ENCODE assay signal across 24 cellular contexts in the genomic region with DNA sequence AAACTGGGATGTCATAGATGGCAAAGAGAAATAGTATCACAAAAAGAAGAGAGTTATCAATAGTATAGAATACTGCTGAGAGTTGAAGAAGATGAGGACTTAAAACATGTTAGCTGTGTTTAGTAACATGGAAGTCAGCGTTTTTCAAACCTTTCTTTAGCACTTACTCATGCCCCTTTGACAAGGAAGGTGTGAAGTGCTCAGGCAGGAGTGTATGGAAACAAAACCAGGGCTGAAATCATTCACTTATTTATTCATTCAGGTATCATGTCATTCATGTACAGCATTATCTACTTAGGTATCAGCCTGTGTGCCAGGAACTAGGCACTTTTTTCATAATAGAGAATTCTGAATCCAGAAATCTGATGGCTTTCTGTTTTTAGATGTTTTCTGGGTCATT. TPM values are rescaled to one million over a fixed set of nuclear protein-coding genes. Genes with fewer than 3 reads are reported as not detected.
DNase-seq lines count a peak whose midpoint lies in the region; ATAC-seq and TF ChIP-seq lines count a peak whose summit lies in the region.
"Had no signal": no experiment of that assay in that cellular context is flagged by ENCODE, and none has a peak within 500 bp of the region (broad histone marks: within the 10 kb centered on the region; RNA-seq: fewer than 3 reads in every experiment).

No MANE protein-coding gene starts in this region.

- no peak overlapping the region for H3K4me3 ChIP-seq in CD4-positive, CD25-positive, alpha-beta regulatory T cell (ENCODE audit: low read depth, low read length)
- H3K4me3 ChIP-seq in naive thymus-derived CD4-positive, alpha-beta T cell (ENCODE audit: low read length) = no peak overlapping the region
- H3K4me3 ChIP-seq in breast epithelium = no peak overlapping the region
- H3K4me3 ChIP-seq: GM23248, SK-N-MC, tibial artery had no signal

- POLR2A ChIA-PET in activated CD8-positive, alpha-beta T cell treated with anti-CD3 and anti-CD28 coated beads for 36 hours (lab: Charles Lee) = interaction anchor here (0.8 to 6.4 kb wide), 10 partner anchors 8 to 135 kb away, joined by 3 to 101 read pairs (median 12); partner anchors contain the start of gene CD28
- POLR2A ChIA-PET in naive thymus-derived CD4-positive, alpha-beta T cell (lab: Charles Lee) = interaction anchor here (0.7 to 6.7 kb wide), 9 partner anchors 9 to 81 kb away, joined by 3 to 108 read pairs (median 7); partner anchors contain the start of gene CD28

- peak overlapping the region; percentile 91 to 95 (median 92) for H3K27ac Mint-ChIP-seq in CD4-positive, CD25-positive, alpha-beta regulatory T cell
- peak overlapping the region; percentile 99 for H3K27ac Mint-ChIP-seq in activated CD8-positive, alpha-beta T cell treated with anti-CD3 and anti-CD28 coated beads for 36 hours
- H3K27ac Mint-ChIP-seq in naive thymus-derived CD4-positive, alpha-beta T cell = peak overlapping the region; percentile 85 to 97 (median 92)
- H3K27ac Mint-ChIP-seq: progenitor cell of endocrine pancreas; stimulated activated memory B cell treated with anti-CD40 and anti-IgM and Interleukin-4, amounts not matched to agents 10 μg/mL and 1 μg/mL and 100 μg/mL, for 72 hours had no signal

- no peak for TF ChIP-seq CTCF in activated CD8-positive, alpha-beta T cell treated with anti-CD3 and anti-CD28 coated beads for 36 hours (IDR thresholded peaks at IDR 0.05)
- no peak for TF ChIP-seq CTCF in breast epithelium (IDR thresholded peaks at IDR 0.05)

- peak; percentile 47 to 52 for ATAC-seq in activated CD4-positive, CD25-positive, alpha-beta regulatory T cell treated with anti-CD3 and anti-CD28 coated beads, Interleukin-2, amount 50 U/mL, for 24 hours
- no peak for ATAC-seq in CD4-positive, CD25-positive, alpha-beta regulatory T cell (ENCODE audit: low read depth in 2 of 2)
- ATAC-seq in activated CD8-positive, alpha-beta T cell treated with anti-CD3 and anti-CD28 coated beads for 36 hours = peak; percentile 48
- ATAC-seq in naive thymus-derived CD4-positive, alpha-beta T cell = no peak
- ATAC-seq in GM19023 (IDR thresholded peaks at IDR 0.05; ENCODE audit: unreplicated experiment) = no peak
- no peak for ATAC-seq in SK-N-SH treated with all-trans-retinoic acid at 6 μM for 48 hours
- ATAC-seq: stimulated activated memory B cell treated with anti-CD40 and anti-IgM and Interleukin-4, amounts not matched to agents 10 μg/mL and 1 μg/mL and 100 μg/mL, for 72 hours had no signal

- DNase-seq in activated CD4-positive, CD25-positive, alpha-beta regulatory T cell treated with anti-CD3 and anti-CD28 coated beads, Interleukin-2, amount 50 U/mL, for 72 hours = no peak
- DNase-seq in CD4-positive, CD25-positive, alpha-beta regulatory T cell = no peak
- DNase-seq in activated CD8-positive, alpha-beta T cell treated with anti-CD3 and anti-CD28 coated beads for 36 hours = peak; percentile 44
- no peak for DNase-seq in naive thymus-derived CD4-positive, alpha-beta T cell
- DNase-seq in breast epithelium (ENCODE audit: low spot score in 2 of 2) = no peak
- DNase-seq: AML-193, amniotic stem cell, COR-L47, cortex of kidney, DMS79, GM23248, MV-4-11, NCI-H187, RPMI8226, tibial artery had no signal

- H3K36me3 ChIP-seq in CD4-positive, CD25-positive, alpha-beta regulatory T cell (ENCODE audit: control insufficient read depth, insufficient read depth, low read length) = peaks cover 92% of the 10 kb centered on the region
- peaks cover 26 to 63% (median 28%) of the 10 kb centered on the region in 3 experiments for H3K36me3 ChIP-seq in naive thymus-derived CD4-positive, alpha-beta T cell (ENCODE audit: control insufficient read depth in 2 of 3, insufficient read depth in 3 of 3, low read length in 3 of 3)
- H3K36me3 ChIP-seq in breast epithelium = no peaks in the 10 kb centered on the region
- H3K36me3 ChIP-seq: tibial artery had no signal

- CTCF ChIA-PET in activated CD8-positive, alpha-beta T cell treated with anti-CD3 and anti-CD28 coated beads for 36 hours (lab: Charles Lee) = interaction anchor here (0.6 to 3.3 kb wide), 11 partner anchors 12 to 468 kb away, joined by 3 to 25 read pairs (median 4); partner anchors contain the start of gene CD28
- CTCF ChIA-PET in naive thymus-derived CD4-positive, alpha-beta T cell (lab: Charles Lee) = interaction anchor here (0.6 to 3.7 kb wide), 8 partner anchors 9 to 176 kb away, joined by 3 to 21 read pairs (median 6); no protein-coding TSS in a partner anchor

- no peaks in the 10 kb centered on the region for H3K27me3 Mint-ChIP-seq in CD4-positive, CD25-positive, alpha-beta regulatory T cell
- H3K27me3 Mint-ChIP-seq in activated CD8-positive, alpha-beta T cell treated with anti-CD3 and anti-CD28 coated beads for 36 hours = no peaks in the 10 kb centered on the region
- H3K27me3 Mint-ChIP-seq in naive thymus-derived CD4-positive, alpha-beta T cell = no peaks in the 10 kb centered on the region
- H3K27me3 Mint-ChIP-seq: stimulated activated memory B cell treated with anti-CD40 and anti-IgM and Interleukin-4, amounts not matched to agents 10 μg/mL and 1 μg/mL and 100 μg/mL, for 72 hours had no signal

- no peak for TF ChIP-seq POLR2A in breast epithelium (IDR thresholded peaks at IDR 0.05)

- peaks cover 74% of the 10 kb centered on the region for H3K36me3 Mint-ChIP-seq in CD4-positive, CD25-positive, alpha-beta regulatory T cell
- H3K36me3 Mint-ChIP-seq in activated CD8-positive, alpha-beta T cell treated with anti-CD3 and anti-CD28 coated beads for 36 hours (ENCODE audit: low read depth) = peaks cover 91% of the 10 kb centered on the region
- peaks cover 37 to 88% (median 82%) of the 10 kb centered on the region in 5 donors for H3K36me3 Mint-ChIP-seq in naive thymus-derived CD4-positive, alpha-beta T cell
- H3K36me3 Mint-ChIP-seq: stimulated activated memory B cell treated with anti-CD40 and anti-IgM and Interleukin-4, amounts not matched to agents 10 μg/mL and 1 μg/mL and 100 μg/mL, for 72 hours had no signal

- intact Hi-C loops in activated CD8-positive, alpha-beta T cell treated with anti-CD3 and anti-CD28 coated beads for 36 hours (cut with micrococcal nuclease) = no loop called here
- intact Hi-C loops in naive thymus-derived CD4-positive, alpha-beta T cell (cut with micrococcal nuclease) = loop anchor here in 1 of 2 donors (1.0 to 2.0 kb wide), 3 partner anchors 8 to 49 kb away; no protein-coding TSS in a partner anchor
- intact Hi-C loops in breast epithelium (cut with DNase I; ENCODE audit: low total_unique reads) = no loop called here

- H3K4me1 Mint-ChIP-seq in CD4-positive, CD25-positive, alpha-beta regulatory T cell = peaks cover 48 to 99% (median 84%) of the 10 kb centered on the region in 4 donors
- peaks cover 98% of the 10 kb centered on the region for H3K4me1 Mint-ChIP-seq in activated CD8-positive, alpha-beta T cell treated with anti-CD3 and anti-CD28 coated beads for 36 hours (ENCODE audit: low read depth)
- H3K4me1 Mint-ChIP-seq in naive thymus-derived CD4-positive, alpha-beta T cell = peaks cover 57 to 100% (median 96%) of the 10 kb centered on the region in 7 donors
- H3K4me1 Mint-ChIP-seq: stimulated activated memory B cell treated with anti-CD40 and anti-IgM and Interleukin-4, amounts not matched to agents 10 μg/mL and 1 μg/mL and 100 μg/mL, for 72 hours had no signal

- peak overlapping the region; percentile 28 to 66 (median 40) for H3K4me3 Mint-ChIP-seq in CD4-positive, CD25-positive, alpha-beta regulatory T cell
- H3K4me3 Mint-ChIP-seq in activated CD8-positive, alpha-beta T cell treated with anti-CD3 and anti-CD28 coated beads for 36 hours = peak overlapping the region; percentile 4
- peak overlapping the region; percentile 13 to 81 (median 53) for H3K4me3 Mint-ChIP-seq in naive thymus-derived CD4-positive, alpha-beta T cell
- H3K4me3 Mint-ChIP-seq: stimulated activated memory B cell treated with anti-CD40 and anti-IgM and Interleukin-4, amounts not matched to agents 10 μg/mL and 1 μg/mL and 100 μg/mL, for 72 hours had no signal

- H3K27me3 ChIP-seq in CD4-positive, CD25-positive, alpha-beta regulatory T cell (ENCODE audit: control insufficient read depth, insufficient read depth, low read length) = no peaks in the 10 kb centered on the region
- no peaks in the 10 kb centered on the region for H3K27me3 ChIP-seq in naive thymus-derived CD4-positive, alpha-beta T cell (ENCODE audit: control insufficient read depth in 2 of 2, insufficient read depth in 2 of 2, low read length in 2 of 2)
- H3K27me3 ChIP-seq in breast epithelium = no peaks in the 10 kb centered on the region
- H3K27me3 ChIP-seq: tibial artery had no signal

- H3K9me3 ChIP-seq in CD4-positive, CD25-positive, alpha-beta regulatory T cell (ENCODE audit: control insufficient read depth in 2 of 2, low read length in 2 of 2) = no peaks in the 10 kb centered on the region
- no peaks in the 10 kb centered on the region for H3K9me3 ChIP-seq in naive thymus-derived CD4-positive, alpha-beta T cell (ENCODE audit: control insufficient read depth in 2 of 3, low read length in 3 of 3)
- no peaks in the 10 kb centered on the region for H3K9me3 ChIP-seq in breast epithelium
- H3K9me3 ChIP-seq: tibial artery had no signal

- H3K9me3 Mint-ChIP-seq in CD4-positive, CD25-positive, alpha-beta regulatory T cell = no peaks in the 10 kb centered on the region
- H3K9me3 Mint-ChIP-seq in activated CD8-positive, alpha-beta T cell treated with anti-CD3 and anti-CD28 coated beads for 36 hours = peaks cover 1% of the 10 kb centered on the region
- H3K9me3 Mint-ChIP-seq in naive thymus-derived CD4-positive, alpha-beta T cell = peaks cover 0 to 2% (median 0%) of the 10 kb centered on the region in 11 donors
- H3K9me3 Mint-ChIP-seq: stimulated activated memory B cell treated with anti-CD40 and anti-IgM and Interleukin-4, amounts not matched to agents 10 μg/mL and 1 μg/mL and 100 μg/mL, for 72 hours had no signal

- H3K27ac ChIP-seq in CD4-positive, CD25-positive, alpha-beta regulatory T cell (ENCODE audit: insufficient read depth, low read length, poor library complexity, severe bottlenecking) = peak overlapping the region; percentile 45
- peak overlapping the region; percentile 43 for H3K27ac ChIP-seq in naive thymus-derived CD4-positive, alpha-beta T cell (ENCODE audit: low read depth, low read length)
- H3K27ac ChIP-seq in breast epithelium = no peak overlapping the region
- H3K27ac ChIP-seq: GM23248, KMS-11, SK-N-MC, tibial artery had no signal

- H3K4me1 ChIP-seq in CD4-positive, CD25-positive, alpha-beta regulatory T cell (ENCODE audit: control insufficient read depth, insufficient read depth, low read length, poor library complexity, severe bottlenecking) = peaks cover 79% of the 10 kb centered on the region
- peaks cover 65 to 89% of the 10 kb centered on the region in 2 donors for H3K4me1 ChIP-seq in naive thymus-derived CD4-positive, alpha-beta T cell (ENCODE audit: control insufficient read depth in 2 of 2, insufficient read depth in 2 of 2, low read length in 2 of 2)
- no peaks in the 10 kb centered on the region for H3K4me1 ChIP-seq in breast epithelium
- H3K4me1 ChIP-seq: tibial artery had no signal

RNA-seq across cellular contexts. Expression of gene CD28, which starts 27.2 kb away (rescaled TPM):
- 235 TPM for total RNA-seq in CD4-positive, CD25-positive, alpha-beta regulatory T cell
- polyA plus RNA-seq in CD4-positive, CD25-positive, alpha-beta regulatory T cell = 100 to 1,000 TPM in 3 of 4 donors, 10 to 100 TPM in 1; 92.6 to 184 (median 130) TPM
- 10 to 100 TPM; 94.2 to 97.3 TPM for total RNA-seq in activated CD8-positive, alpha-beta T cell treated with anti-CD3 and anti-CD28 coated beads for 36 hours
- 100 to 1,000 TPM in 4 of 5 experiments, 10 to 100 TPM in 1; 66.7 to 224 (median 121) TPM for total RNA-seq in naive thymus-derived CD4-positive, alpha-beta T cell
- 10 to 100 TPM; 52.2 to 67.5 TPM for polyA plus RNA-seq in naive thymus-derived CD4-positive, alpha-beta T cell
- 1 to 10 TPM; 2.2 to 4.2 (median 2.9) TPM for total RNA-seq in breast epithelium
- total RNA-seq: A172, bronchial epithelial cell, progenitor cell of endocrine pancreas had no signal

Comparison
In these comparisons a context has a peak if more than half of its experiments do, and no peak if none do; other contexts are left out.
1. ATAC-seq: peak in activated CD4-positive, CD25-positive, alpha-beta regulatory T cell treated with anti-CD3 and anti-CD28 coated beads, Interleukin-2, amount 50 U/mL, for 24 hours (2 of 2) and activated CD8-positive, alpha-beta T cell treated with anti-CD3 and anti-CD28 coated beads for 36 hours (single experiment); none in CD4-positive, CD25-positive, alpha-beta regulatory T cell (0 of 2), naive thymus-derived CD4-positive, alpha-beta T cell (single experiment), GM19023 (single experiment) and SK-N-SH treated with all-trans-retinoic acid at 6 μM for 48 hours (single experiment).
2. H3K27ac ChIP-seq: peak in CD4-positive, CD25-positive, alpha-beta regulatory T cell (single experiment) and naive thymus-derived CD4-positive, alpha-beta T cell (single experiment); none in breast epithelium (0 of 2).
3. RNA of gene CD28, which starts 27.2 kb away (total RNA-seq): 235 TPM in CD4-positive, CD25-positive, alpha-beta regulatory T cell (single experiment), 66.7 to 224 TPM in naive thymus-derived CD4-positive, alpha-beta T cell and 94.2 to 97.3 TPM in activated CD8-positive, alpha-beta T cell treated with anti-CD3 and anti-CD28 coated beads for 36 hours; 2.2 to 4.2 TPM in breast epithelium; every median in the first group is over 10 times any median in the second.
4. Peak in every context shown above with its lines, with median percentiles within 50 percentile points of each other: H3K27ac Mint-ChIP-seq and H3K4me3 Mint-ChIP-seq.